ENCODE assay signal across 1 cellular context in the genomic region with DNA sequence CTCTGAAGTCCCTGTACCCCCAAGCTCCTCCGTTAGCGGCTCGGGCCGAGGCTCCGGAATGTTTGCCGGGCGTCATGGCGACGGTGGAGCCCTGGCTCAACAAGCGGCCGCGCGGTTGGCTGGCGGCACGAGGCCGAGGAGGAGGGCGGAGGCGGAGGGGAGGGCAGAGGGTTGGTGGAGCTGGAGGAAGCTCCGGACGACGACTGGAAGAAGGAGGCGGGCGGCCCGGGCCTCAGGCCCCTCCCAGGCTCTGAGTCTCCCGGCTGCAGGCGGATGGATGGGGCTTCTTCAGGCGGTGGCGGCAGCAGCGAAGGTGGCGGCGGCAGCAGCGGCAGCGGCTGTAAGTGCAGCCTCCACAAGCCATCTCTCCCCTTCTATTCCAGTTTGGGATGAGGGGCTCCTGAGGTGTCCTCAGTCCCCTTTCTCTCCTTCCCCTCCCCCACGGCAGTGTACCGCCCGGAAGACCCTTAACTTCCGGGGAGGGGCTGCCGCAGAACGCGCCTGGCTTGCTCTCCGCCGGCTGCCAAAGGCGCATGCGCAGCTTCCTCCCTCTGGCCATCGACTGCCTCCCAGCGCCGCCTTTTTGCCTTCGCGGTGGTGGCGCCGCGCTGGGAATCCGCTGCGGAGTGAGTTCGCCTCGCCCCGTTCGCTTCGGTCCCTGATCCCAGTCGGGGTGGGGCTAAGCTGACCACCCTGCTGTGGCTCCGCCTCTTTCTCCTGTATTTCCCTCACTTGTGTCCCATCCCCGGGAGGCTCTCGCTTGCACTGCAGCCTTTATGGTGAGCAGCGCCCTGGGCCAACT.
A peak's percentile ranks its signal among the peaks of the same experiment; 100 is the strongest.
TF ChIP-seq lines count a peak whose summit lies in the region.

A gene with protein sequence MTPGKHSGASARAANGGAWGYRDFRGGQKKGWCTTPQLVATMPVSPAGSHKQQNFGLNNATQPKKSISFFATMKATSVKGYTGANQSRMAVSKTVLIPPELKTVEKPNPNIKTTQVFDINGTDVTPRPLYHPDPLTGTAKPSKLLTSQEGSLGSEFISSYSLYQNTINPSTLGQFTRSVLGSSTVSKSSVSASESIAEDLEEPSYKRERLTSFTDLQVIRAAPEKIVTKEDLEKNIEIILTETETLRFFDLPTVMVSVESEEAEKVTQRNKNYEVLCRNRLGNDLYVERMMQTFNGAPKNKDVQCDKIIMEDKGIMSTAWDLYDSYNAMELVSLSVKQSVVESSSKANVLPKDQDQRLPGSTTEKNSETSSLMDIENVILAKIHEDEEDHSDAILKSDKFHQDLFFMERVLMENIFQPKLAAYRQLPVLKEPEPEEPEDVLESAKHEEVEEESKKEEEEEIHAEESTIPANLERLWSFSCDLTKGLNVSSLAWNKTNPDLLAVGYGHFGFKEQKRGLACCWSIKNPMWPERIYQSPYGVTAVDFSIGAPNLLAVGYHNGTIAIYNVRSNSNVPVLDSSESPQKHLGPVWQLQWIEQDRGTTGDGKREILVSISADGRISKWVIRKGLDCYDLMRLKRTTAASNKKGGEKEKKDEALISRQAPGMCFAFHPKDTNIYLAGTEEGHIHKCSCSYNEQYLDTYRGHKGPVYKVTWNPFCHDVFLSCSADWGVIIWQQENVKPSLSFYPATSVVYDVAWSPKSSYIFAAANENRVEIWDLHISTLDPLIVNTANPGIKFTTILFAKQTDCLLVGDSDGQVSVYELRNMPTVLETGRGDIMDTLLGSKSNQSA (minus strand): TSS at position 101 of the 802 bp plus-strand sequence. CDS start 25 bp downstream, at position 76.
A gene (plus strand): TSS at position 235 of the 802 bp plus-strand sequence. CDS start 39 bp downstream, at position 274.

TF ChIP-seq in HEK293, 187 proteins besides CTCF, POLR2A, EP300 and RAD21 (continued from another document and continues in another):
- TF ChIP-seq, protein P1, sequence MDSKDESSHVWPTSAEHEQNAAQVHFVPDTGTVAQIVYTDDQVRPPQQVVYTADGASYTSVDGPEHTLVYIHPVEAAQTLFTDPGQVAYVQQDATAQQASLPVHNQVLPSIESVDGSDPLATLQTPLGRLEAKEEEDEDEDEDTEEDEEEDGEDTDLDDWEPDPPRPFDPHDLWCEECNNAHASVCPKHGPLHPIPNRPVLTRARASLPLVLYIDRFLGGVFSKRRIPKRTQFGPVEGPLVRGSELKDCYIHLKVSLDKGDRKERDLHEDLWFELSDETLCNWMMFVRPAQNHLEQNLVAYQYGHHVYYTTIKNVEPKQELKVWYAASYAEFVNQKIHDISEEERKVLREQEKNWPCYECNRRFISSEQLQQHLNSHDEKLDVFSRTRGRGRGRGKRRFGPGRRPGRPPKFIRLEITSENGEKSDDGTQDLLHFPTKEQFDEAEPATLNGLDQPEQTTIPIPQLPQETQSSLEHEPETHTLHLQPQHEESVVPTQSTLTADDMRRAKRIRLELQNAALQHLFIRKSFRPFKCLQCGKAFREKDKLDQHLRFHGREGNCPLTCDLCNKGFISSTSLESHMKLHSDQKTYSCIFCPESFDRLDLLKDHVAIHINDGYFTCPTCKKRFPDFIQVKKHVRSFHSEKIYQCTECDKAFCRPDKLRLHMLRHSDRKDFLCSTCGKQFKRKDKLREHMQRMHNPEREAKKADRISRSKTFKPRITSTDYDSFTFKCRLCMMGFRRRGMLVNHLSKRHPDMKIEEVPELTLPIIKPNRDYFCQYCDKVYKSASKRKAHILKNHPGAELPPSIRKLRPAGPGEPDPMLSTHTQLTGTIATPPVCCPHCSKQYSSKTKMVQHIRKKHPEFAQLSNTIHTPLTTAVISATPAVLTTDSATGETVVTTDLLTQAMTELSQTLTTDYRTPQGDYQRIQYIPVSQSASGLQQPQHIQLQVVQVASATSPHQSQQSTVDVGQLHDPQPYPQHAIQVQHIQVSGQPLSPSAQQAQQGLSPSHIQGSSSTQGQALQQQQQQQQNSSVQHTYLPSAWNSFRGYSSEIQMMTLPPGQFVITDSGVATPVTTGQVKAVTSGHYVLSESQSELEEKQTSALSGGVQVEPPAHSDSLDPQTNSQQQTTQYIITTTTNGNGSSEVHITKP (tag by site-specific recombination; IDR thresholded peaks at IDR 0.05): peak; percentile 78; the same call in 1 of the 2 replicates
- TF ChIP-seq, protein P2, sequence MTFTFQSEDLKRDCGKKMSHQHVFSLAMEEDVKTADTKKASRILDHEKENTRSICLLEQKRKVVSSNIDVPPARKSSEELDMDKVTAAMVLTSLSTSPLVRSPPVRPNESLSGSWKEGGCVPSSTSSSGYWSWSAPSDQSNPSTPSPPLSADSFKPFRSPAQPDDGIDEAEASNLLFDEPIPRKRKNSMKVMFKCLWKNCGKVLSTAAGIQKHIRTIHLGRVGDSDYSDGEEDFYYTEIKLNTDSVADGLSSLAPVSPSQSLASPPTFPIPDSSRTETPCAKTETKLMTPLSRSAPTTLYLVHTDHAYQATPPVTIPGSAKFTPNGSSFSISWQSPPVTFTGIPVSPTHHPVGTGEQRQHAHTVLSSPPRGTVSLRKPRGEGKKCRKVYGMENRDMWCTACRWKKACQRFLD (tag by site-specific recombination; IDR thresholded peaks at IDR 0.05): 0 out of 2 replicates have a peak, but pooled peaks have one; percentile 3
- TF ChIP-seq ZBTB8A (tag by site-specific recombination; IDR thresholded peaks at IDR 0.05): peak; percentile 82
- TF ChIP-seq ZNF529 (tag by site-specific recombination; IDR thresholded peaks at IDR 0.05; ENCODE audit: insufficient replicate concordance): no peak
- TF ChIP-seq, protein P3, sequence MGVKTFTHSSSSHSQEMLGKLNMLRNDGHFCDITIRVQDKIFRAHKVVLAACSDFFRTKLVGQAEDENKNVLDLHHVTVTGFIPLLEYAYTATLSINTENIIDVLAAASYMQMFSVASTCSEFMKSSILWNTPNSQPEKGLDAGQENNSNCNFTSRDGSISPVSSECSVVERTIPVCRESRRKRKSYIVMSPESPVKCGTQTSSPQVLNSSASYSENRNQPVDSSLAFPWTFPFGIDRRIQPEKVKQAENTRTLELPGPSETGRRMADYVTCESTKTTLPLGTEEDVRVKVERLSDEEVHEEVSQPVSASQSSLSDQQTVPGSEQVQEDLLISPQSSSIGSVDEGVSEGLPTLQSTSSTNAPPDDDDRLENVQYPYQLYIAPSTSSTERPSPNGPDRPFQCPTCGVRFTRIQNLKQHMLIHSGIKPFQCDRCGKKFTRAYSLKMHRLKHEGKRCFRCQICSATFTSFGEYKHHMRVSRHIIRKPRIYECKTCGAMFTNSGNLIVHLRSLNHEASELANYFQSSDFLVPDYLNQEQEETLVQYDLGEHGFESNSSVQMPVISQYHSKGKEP (tag by site-specific recombination; IDR thresholded peaks at IDR 0.05): no peak
- TF ChIP-seq ZFHX2 (tag by site-specific recombination; conservative IDR thresholded peaks at IDR 0.05): peak; percentile 91
- no peak for TF ChIP-seq ZNF121 (tag by site-specific recombination; IDR thresholded peaks at IDR 0.05)
- 0 out of 2 replicates have a peak, but pooled peaks have one; percentile 85 for TF ChIP-seq TRIM28 (IDR thresholded peaks at IDR 0.05; ENCODE audit: borderline replicate concordance, low read length)
- TF ChIP-seq ZNF24 (tag by site-specific recombination; IDR thresholded peaks at IDR 0.05): peak; percentile 47; the same call in 1 of the 2 replicates
- TF ChIP-seq ZNF175 (tag by site-specific recombination; IDR thresholded peaks at IDR 0.05): no peak
- TF ChIP-seq ZNF791 (tag by site-specific recombination; IDR thresholded peaks at IDR 0.05): no peak
- peak; percentile 57 for TF ChIP-seq ZNF843 (tag by site-specific recombination; IDR thresholded peaks at IDR 0.05)
- peak; percentile 96 for TF ChIP-seq ZNF600 (tag by site-specific recombination; IDR thresholded peaks at IDR 0.05)
- TF ChIP-seq OVOL3 (tag by site-specific recombination; IDR thresholded peaks at IDR 0.05): no peak
- no peak for TF ChIP-seq ZNF426 (tag by site-specific recombination; IDR thresholded peaks at IDR 0.05)
- no peak for TF ChIP-seq SALL2 (tag by site-specific recombination; IDR thresholded peaks at IDR 0.05; ENCODE audit: borderline replicate concordance)
- TF ChIP-seq IKZF3 (tag by site-specific recombination; IDR thresholded peaks at IDR 0.05): peak; percentile 98
- no peak for TF ChIP-seq ZNF658 (tag by site-specific recombination; IDR thresholded peaks at IDR 0.05)
- no peak for TF ChIP-seq GLI4 (tag by site-specific recombination; IDR thresholded peaks at IDR 0.05)
- TF ChIP-seq ZNF792 (tag by site-specific recombination; IDR thresholded peaks at IDR 0.05): no peak
- TF ChIP-seq ZNF785 (tag by site-specific recombination; IDR thresholded peaks at IDR 0.05): no peak
- no peak for TF ChIP-seq ZNF837 (tag by site-specific recombination; IDR thresholded peaks at IDR 0.05)
- TF ChIP-seq, protein P4, sequence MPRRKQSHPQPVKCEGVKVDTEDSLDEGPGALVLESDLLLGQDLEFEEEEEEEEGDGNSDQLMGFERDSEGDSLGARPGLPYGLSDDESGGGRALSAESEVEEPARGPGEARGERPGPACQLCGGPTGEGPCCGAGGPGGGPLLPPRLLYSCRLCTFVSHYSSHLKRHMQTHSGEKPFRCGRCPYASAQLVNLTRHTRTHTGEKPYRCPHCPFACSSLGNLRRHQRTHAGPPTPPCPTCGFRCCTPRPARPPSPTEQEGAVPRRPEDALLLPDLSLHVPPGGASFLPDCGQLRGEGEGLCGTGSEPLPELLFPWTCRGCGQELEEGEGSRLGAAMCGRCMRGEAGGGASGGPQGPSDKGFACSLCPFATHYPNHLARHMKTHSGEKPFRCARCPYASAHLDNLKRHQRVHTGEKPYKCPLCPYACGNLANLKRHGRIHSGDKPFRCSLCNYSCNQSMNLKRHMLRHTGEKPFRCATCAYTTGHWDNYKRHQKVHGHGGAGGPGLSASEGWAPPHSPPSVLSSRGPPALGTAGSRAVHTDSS (tag by site-specific recombination; IDR thresholded peaks at IDR 0.05): no peak
- TF ChIP-seq ZBTB1 (tag by site-specific recombination; IDR thresholded peaks at IDR 0.05): no peak
- TF ChIP-seq, protein P5, sequence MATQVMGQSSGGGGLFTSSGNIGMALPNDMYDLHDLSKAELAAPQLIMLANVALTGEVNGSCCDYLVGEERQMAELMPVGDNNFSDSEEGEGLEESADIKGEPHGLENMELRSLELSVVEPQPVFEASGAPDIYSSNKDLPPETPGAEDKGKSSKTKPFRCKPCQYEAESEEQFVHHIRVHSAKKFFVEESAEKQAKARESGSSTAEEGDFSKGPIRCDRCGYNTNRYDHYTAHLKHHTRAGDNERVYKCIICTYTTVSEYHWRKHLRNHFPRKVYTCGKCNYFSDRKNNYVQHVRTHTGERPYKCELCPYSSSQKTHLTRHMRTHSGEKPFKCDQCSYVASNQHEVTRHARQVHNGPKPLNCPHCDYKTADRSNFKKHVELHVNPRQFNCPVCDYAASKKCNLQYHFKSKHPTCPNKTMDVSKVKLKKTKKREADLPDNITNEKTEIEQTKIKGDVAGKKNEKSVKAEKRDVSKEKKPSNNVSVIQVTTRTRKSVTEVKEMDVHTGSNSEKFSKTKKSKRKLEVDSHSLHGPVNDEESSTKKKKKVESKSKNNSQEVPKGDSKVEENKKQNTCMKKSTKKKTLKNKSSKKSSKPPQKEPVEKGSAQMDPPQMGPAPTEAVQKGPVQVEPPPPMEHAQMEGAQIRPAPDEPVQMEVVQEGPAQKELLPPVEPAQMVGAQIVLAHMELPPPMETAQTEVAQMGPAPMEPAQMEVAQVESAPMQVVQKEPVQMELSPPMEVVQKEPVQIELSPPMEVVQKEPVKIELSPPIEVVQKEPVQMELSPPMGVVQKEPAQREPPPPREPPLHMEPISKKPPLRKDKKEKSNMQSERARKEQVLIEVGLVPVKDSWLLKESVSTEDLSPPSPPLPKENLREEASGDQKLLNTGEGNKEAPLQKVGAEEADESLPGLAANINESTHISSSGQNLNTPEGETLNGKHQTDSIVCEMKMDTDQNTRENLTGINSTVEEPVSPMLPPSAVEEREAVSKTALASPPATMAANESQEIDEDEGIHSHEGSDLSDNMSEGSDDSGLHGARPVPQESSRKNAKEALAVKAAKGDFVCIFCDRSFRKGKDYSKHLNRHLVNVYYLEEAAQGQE (tag by site-specific recombination; IDR thresholded peaks at IDR 0.05): peak; percentile 49; the same call in 1 of the 2 replicates
- TF ChIP-seq, protein P6, sequence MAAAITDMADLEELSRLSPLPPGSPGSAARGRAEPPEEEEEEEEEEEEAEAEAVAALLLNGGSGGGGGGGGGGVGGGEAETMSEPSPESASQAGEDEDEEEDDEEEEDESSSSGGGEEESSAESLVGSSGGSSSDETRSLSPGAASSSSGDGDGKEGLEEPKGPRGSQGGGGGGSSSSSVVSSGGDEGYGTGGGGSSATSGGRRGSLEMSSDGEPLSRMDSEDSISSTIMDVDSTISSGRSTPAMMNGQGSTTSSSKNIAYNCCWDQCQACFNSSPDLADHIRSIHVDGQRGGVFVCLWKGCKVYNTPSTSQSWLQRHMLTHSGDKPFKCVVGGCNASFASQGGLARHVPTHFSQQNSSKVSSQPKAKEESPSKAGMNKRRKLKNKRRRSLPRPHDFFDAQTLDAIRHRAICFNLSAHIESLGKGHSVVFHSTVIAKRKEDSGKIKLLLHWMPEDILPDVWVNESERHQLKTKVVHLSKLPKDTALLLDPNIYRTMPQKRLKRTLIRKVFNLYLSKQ (tag by site-specific recombination; IDR thresholded peaks at IDR 0.05; ENCODE audit: borderline replicate concordance): no peak
- no peak for TF ChIP-seq MYNN (tag by site-specific recombination; IDR thresholded peaks at IDR 0.05; ENCODE audit: borderline replicate concordance)
- TF ChIP-seq, protein P7, sequence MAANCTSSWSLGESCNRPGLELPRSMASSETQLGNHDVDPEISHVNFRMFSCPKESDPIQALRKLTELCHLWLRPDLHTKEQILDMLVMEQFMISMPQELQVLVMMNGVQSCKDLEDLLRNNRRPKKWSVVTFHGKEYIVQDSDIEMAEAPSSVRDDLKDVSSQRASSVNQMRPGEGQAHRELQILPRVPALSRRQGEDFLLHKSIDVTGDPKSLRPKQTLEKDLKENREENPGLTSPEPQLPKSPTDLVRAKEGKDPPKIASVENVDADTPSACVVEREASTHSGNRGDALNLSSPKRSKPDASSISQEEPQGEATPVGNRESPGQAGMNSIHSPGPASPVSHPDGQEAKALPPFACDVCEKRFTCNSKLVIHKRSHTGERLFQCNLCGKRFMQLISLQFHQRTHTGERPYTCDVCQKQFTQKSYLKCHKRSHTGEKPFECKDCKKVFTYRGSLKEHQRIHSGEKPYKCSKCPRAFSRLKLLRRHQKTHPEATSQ (tag by site-specific recombination; IDR thresholded peaks at IDR 0.05): no peak
- no peak; the same call in 1 of the 2 replicates for TF ChIP-seq ZBTB48 (tag by site-specific recombination; IDR thresholded peaks at IDR 0.05)
- peak; percentile 82 for TF ChIP-seq ZSCAN23 (tag by site-specific recombination; IDR thresholded peaks at IDR 0.05)
- no peak; the same call in 1 of the 2 replicates for TF ChIP-seq ZNF146 (tag by site-specific recombination; IDR thresholded peaks at IDR 0.05)
- no peak for TF ChIP-seq ZNF510 (tag by site-specific recombination; IDR thresholded peaks at IDR 0.05; ENCODE audit: insufficient replicate concordance)
